1 cellular context compared by ENCODE assay signal in genomic region chr1:60895167-60896124, GRCh38.
TF ChIP-seq lines count a peak whose summit lies in the region.

No MANE protein-coding gene starts in this region.

TF ChIP-seq in H1, 55 proteins besides CTCF, POLR2A, EP300 and RAD21 (continued from another document):
- no peak for TF ChIP-seq CHD2 (IDR thresholded peaks at IDR 0.05; ENCODE audit: low read length)
- no peak for TF ChIP-seq KDM4A (IDR thresholded peaks at IDR 0.05; ENCODE audit: low read depth, low read length, severe bottlenecking)
- TF ChIP-seq SAP30 (IDR thresholded peaks at IDR 0.05; ENCODE audit: insufficient read depth, insufficient replicate concordance, low read length) = no peak
TF ChIP-seq in H1: peak in this region for 0.
